Comparison of ENCODE assay signal across 26 cellular contexts in genomic region chr3:4021162-4021561, GRCh38.
DNase-seq lines count a peak whose midpoint lies in the region; ATAC-seq and TF ChIP-seq lines count a peak whose summit lies in the region.
"Had no signal": no experiment of that assay in that cellular context is flagged by ENCODE, and none has a peak within 500 bp of the region (broad histone marks: within the 10 kb centered on the region; RNA-seq: fewer than 3 reads in every experiment).

No MANE protein-coding gene starts in this region.

- H3K27ac Mint-ChIP-seq in nephron progenitor cell: no peak overlapping the region
- no peak overlapping the region for H3K27ac Mint-ChIP-seq in T-cell
- H3K27ac Mint-ChIP-seq: activated CD4-positive, alpha-beta memory T cell treated with anti-CD3 and anti-CD28 coated beads, Interleukin-2, amount 10 ng/mL, durations not matched to agents 7 days and 5 days; natural killer cell; T-helper 2 cell treated with Interferon-gamma antibody and Interleukin-4, amounts not matched to agents 5 μg/mL and 100 μg/mL, for 36 hours had no signal

- H3K27me3 Mint-ChIP-seq in nephron progenitor cell (ENCODE audit: low read depth, poor library complexity): peaks cover 5% of the 10 kb centered on the region
- H3K27me3 Mint-ChIP-seq in T-cell: no peaks in the 10 kb centered on the region
- H3K27me3 Mint-ChIP-seq: activated CD4-positive, alpha-beta memory T cell treated with anti-CD3 and anti-CD28 coated beads, Interleukin-2, amount 10 ng/mL, durations not matched to agents 7 days and 5 days had no signal

- no peak for TF ChIP-seq CTCF in nephron progenitor cell (IDR thresholded peaks at IDR 0.05)

- H3K36me3 Mint-ChIP-seq in nephron progenitor cell (ENCODE audit: low read depth) (no peaks in the 10 kb centered on the region), T-cell (no peaks in the 10 kb centered on the region)
- H3K36me3 Mint-ChIP-seq: natural killer cell had no signal

- no peaks in the 10 kb centered on the region for H3K4me1 Mint-ChIP-seq in nephron progenitor cell
- no peaks in the 10 kb centered on the region for H3K4me1 Mint-ChIP-seq in T-cell
- H3K4me1 Mint-ChIP-seq: activated CD4-positive, alpha-beta memory T cell treated with anti-CD3 and anti-CD28 coated beads, Interleukin-2, amount 10 ng/mL, durations not matched to agents 7 days and 5 days; natural killer cell had no signal

- ATAC-seq in GM19351 (IDR thresholded peaks at IDR 0.05; ENCODE audit: unreplicated experiment) (peak; percentile 57), T-cell (replicated peaks in 1 of 4) (no peak), HG03469 (IDR thresholded peaks at IDR 0.05; ENCODE audit: unreplicated experiment) (no peak), HG02610 (IDR thresholded peaks at IDR 0.05; ENCODE audit: unreplicated experiment) (no peak)
- ATAC-seq: natural killer cell, Panc1, pancreas had no signal

- H3K4me3 Mint-ChIP-seq in nephron progenitor cell (no peak overlapping the region), T-cell (no peak overlapping the region)
- H3K4me3 Mint-ChIP-seq: activated CD4-positive, alpha-beta memory T cell treated with anti-CD3 and anti-CD28 coated beads, Interleukin-2, amount 10 ng/mL, durations not matched to agents 7 days and 5 days; natural killer cell; T-helper 2 cell treated with Interferon-gamma antibody and Interleukin-4, amounts not matched to agents 5 μg/mL and 100 μg/mL, for 36 hours had no signal

- CTCF ChIA-PET in T-cell (lab: Charles Lee): no interaction called here

- POLR2A ChIA-PET in T-cell (lab: Charles Lee): no interaction called here

- H3K9me3 Mint-ChIP-seq in nephron progenitor cell (no peaks in the 10 kb centered on the region), T-cell (no peaks in the 10 kb centered on the region)
- H3K9me3 Mint-ChIP-seq: activated CD4-positive, alpha-beta memory T cell treated with anti-CD3 and anti-CD28 coated beads, Interleukin-2, amount 10 ng/mL, durations not matched to agents 7 days and 5 days; natural killer cell; T-helper 2 cell treated with Interferon-gamma antibody and Interleukin-4, amounts not matched to agents 5 μg/mL and 100 μg/mL, for 36 hours had no signal

- DNase-seq in Kasumi-1 (lab: John Stamatoyannopoulos, UW) (peak; percentile 28 to 65), astrocyte of the hippocampus (ENCODE audit: low read depth, low spot score) (peak; percentile 39), nephron progenitor cell (peak; percentile 14), AG08396 (ENCODE audit: low spot score) (no peak), T-cell (no peak)
- DNase-seq: activated CD4-positive, alpha-beta memory T cell treated with anti-CD3 and anti-CD28 coated beads, Interleukin-2, amount 10 ng/mL, durations not matched to agents 7 days and 5 days; activated CD4-positive, CD25-positive, alpha-beta regulatory T cell; activated effector memory CD4-positive, alpha-beta T cell treated with Interleukin-2 at 50 U/mL for 16 hours; brain microvascular endothelial cell; colonic mucosa; COR-L47; EL; left ventricle myocardium inferior; midbrain; natural killer cell; NCI-H2081; NCI-H446; pancreas; sigmoid colon; stimulated activated CD8-positive, alpha-beta memory T cell treated with anti-CD3 and anti-CD28 coated beads, Interleukin-4, amount 100 ng/mL, for 48 hours; trophoblast cell had no signal

Comparison
In these comparisons a context has a peak if more than half of its experiments do, and no peak if none do; other contexts are left out.
1. DNase-seq: peak in Kasumi-1 (2 of 2), astrocyte of the hippocampus (single experiment) and nephron progenitor cell (single experiment); none in AG08396 (single experiment) and T-cell (0 of 34).